ENCODE assay signal across 8 cellular contexts in genomic region chr11:64206457-64207246, GRCh38. TPM values are rescaled to one million over a fixed set of nuclear protein-coding genes. Genes with fewer than 3 reads are reported as not detected.
DNase-seq lines count a peak whose midpoint lies in the region; ATAC-seq and TF ChIP-seq lines count a peak whose summit lies in the region.

FERMT3 (plus strand) TSS chr11:64206721; CDS start chr11:64207365, 644 bp downstream.

- peaks cover 38% of the 10 kb centered on the region for H3K36me3 ChIP-seq in SK-N-MC (ENCODE audit: insufficient read depth, low read length)
- peaks cover 12 to 54% (median 17%) of the 10 kb centered on the region in 4 donors for H3K36me3 ChIP-seq in right lobe of liver

- H3K9me3 Mint-ChIP-seq in activated naive CD4-positive, alpha-beta T cell treated with anti-CD3 and anti-CD28 coated beads, Interleukin-2, amount 50 U/mL, for 72 hours, result no peaks in the 10 kb centered on the region

- 17% methylated on average over 1 of the region's 26 CpGs for whole genome bisulfite sequencing in right lobe of liver (ENCODE audit: insufficient coverage, low coverage, low lambda C conversion rate, missing lambda C conversion rate)

- no peaks in the 10 kb centered on the region for H3K9me3 ChIP-seq in SK-N-MC (ENCODE audit: low read depth, low read length)
- H3K9me3 ChIP-seq in right lobe of liver, result no peaks in the 10 kb centered on the region

- TF ChIP-seq POLR2A in right lobe of liver (IDR thresholded peaks at IDR 0.05), result no peak

- H3K27ac ChIP-seq in SK-N-MC, result peak within 1 kb of the TSS; percentile 60
- H3K27ac ChIP-seq in right lobe of liver, result peak within 1 kb of the TSS; percentile 68 to 88 (median 85)

- DNase-seq in SK-N-MC (ENCODE audit: low read depth, low spot score) (no peak), right lobe of liver (peak; percentile 72 to 81 (median 80)), NCI-H1092 treated with DMSO at 0.1 percent for 48 hours (lab: John Stamatoyannopoulos, UW) (no peak), AG08396 (ENCODE audit: low spot score) (no peak)
- DNase-seq in activated naive CD4-positive, alpha-beta T cell treated with anti-CD3 and anti-CD28 coated beads, Interleukin-2, amount 50 U/mL, for 72 hours (ENCODE audit: low spot score in 2 of 2), result peak; percentile 70 to 85
- DNase-seq in stimulated activated CD8-positive, alpha-beta memory T cell treated with anti-CD3 and anti-CD28 coated beads, Interleukin-15, amount 100 ng/mL, for 24 hours (ENCODE audit: low read depth), result peak; percentile 44

- peak within 1 kb of the TSS; percentile 97 to 98 for H3K27ac Mint-ChIP-seq in activated naive CD4-positive, alpha-beta T cell treated with anti-CD3 and anti-CD28 coated beads, Interleukin-2, amount 50 U/mL, for 72 hours

- no peaks in the 10 kb centered on the region for H3K27me3 ChIP-seq in right lobe of liver

- H3K9ac ChIP-seq in SK-N-MC (ENCODE audit: insufficient read length), result no peak within 1 kb of the TSS

- peak; percentile 39 for ATAC-seq in GM21390 (IDR thresholded peaks at IDR 0.05; ENCODE audit: unreplicated experiment)
- ATAC-seq in activated naive CD4-positive, alpha-beta T cell treated with anti-CD3 and anti-CD28 coated beads, Interleukin-2, amount 50 U/mL, for 72 hours, result peak; percentile 61 to 67
- ATAC-seq in right lobe of liver, result peak; percentile 45 to 59 (median 53)
- no peak for ATAC-seq in HG03521 (IDR thresholded peaks at IDR 0.05; ENCODE audit: unreplicated experiment)

- intact Hi-C loops in right lobe of liver (cut with DNase I), result no loop called here

- TF ChIP-seq CTCF in right lobe of liver (IDR thresholded peaks at IDR 0.05), result no peak

- peaks cover 42 to 48% of the 10 kb centered on the region in 2 donors for H3K36me3 Mint-ChIP-seq in activated naive CD4-positive, alpha-beta T cell treated with anti-CD3 and anti-CD28 coated beads, Interleukin-2, amount 50 U/mL, for 72 hours

- H3K4me1 ChIP-seq in right lobe of liver, result peaks cover 0 to 6% (median 0%) of the 10 kb centered on the region in 4 donors

- H3K4me3 ChIP-seq in SK-N-MC (no peak within 1 kb of the TSS), right lobe of liver (peak within 1 kb of the TSS; percentile 25 to 48 (median 37))

RNA-seq across cellular contexts. Expression of gene FERMT3, which starts in this region (rescaled TPM):
- 100 to 1,000 TPM; 142 to 193 TPM for total RNA-seq in activated naive CD4-positive, alpha-beta T cell treated with anti-CD3 and anti-CD28 coated beads, Interleukin-2, amount 50 U/mL, for 72 hours
- total RNA-seq in right lobe of liver, result 10 to 100 TPM in 1 of 6 experiments, 1 to 10 TPM in 5; 5.1 to 17.3 (median 8.1) TPM

Comparison
In these comparisons a context has a peak if more than half of its experiments do, and no peak if none do; other contexts are left out.
1. RNA of gene FERMT3 (total RNA-seq): 142 to 193 TPM in activated naive CD4-positive, alpha-beta T cell treated with anti-CD3 and anti-CD28 coated beads, Interleukin-2, amount 50 U/mL, for 72 hours; 5.1 to 17.3 TPM in right lobe of liver; every median in the first group is over 4 times any median in the second.
2. DNase-seq: peak in activated naive CD4-positive, alpha-beta T cell treated with anti-CD3 and anti-CD28 coated beads, Interleukin-2, amount 50 U/mL, for 72 hours (2 of 2), right lobe of liver (3 of 3) and stimulated activated CD8-positive, alpha-beta memory T cell treated with anti-CD3 and anti-CD28 coated beads, Interleukin-15, amount 100 ng/mL, for 24 hours (single experiment); none in SK-N-MC (single experiment), NCI-H1092 treated with DMSO at 0.1 percent for 48 hours (single experiment) and AG08396 (single experiment).